In genomic region chr7:44231088-44231487, GRCh38 we compare ENCODE assay signal across 1 cellular context.
TF ChIP-seq lines count a peak whose summit lies in the region.

No MANE protein-coding gene starts in this region.

TF ChIP-seq in K562, 482 proteins besides CTCF, POLR2A, EP300 and RAD21:
- TF ChIP-seq UBTF (IDR thresholded peaks at IDR 0.05; ENCODE audit: borderline replicate concordance in 1 of 2, low read depth in 2 of 2, low read length in 2 of 2) = peak; percentile 84 to 98; a peak in 3 of 4 replicates
- 0 out of 2 replicates have a peak, but pooled peaks have one; percentile 14 for TF ChIP-seq ZFX (CRISPR knock-in tag; IDR thresholded peaks at IDR 0.05)
- TF ChIP-seq, protein P1, sequence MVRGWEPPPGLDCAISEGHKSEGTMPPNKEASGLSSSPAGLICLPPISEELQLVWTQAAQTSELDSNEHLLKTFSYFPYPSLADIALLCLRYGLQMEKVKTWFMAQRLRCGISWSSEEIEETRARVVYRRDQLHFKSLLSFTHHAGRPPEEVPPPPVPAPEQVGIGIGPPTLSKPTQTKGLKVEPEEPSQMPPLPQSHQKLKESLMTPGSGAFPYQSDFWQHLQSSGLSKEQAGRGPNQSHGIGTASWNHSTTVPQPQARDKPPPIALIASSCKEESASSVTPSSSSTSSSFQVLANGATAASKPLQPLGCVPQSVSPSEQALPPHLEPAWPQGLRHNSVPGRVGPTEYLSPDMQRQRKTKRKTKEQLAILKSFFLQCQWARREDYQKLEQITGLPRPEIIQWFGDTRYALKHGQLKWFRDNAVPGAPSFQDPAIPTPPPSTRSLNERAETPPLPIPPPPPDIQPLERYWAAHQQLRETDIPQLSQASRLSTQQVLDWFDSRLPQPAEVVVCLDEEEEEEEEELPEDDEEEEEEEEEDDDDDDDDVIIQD (CRISPR knock-in tag; IDR thresholded peaks at IDR 0.05) = no peak
- peak; percentile 63 for TF ChIP-seq TBP (optimal IDR thresholded peaks at IDR 0.05; ENCODE audit: low read depth, low read length)
